Comparison of ENCODE assay signal across 13 cellular contexts in genomic region chr6:109695468-109695867, GRCh38. TPM values are rescaled to one million over a fixed set of nuclear protein-coding genes. Genes with fewer than 3 reads are reported as not detected.
A peak's percentile ranks its signal among the peaks of the same experiment; 100 is the strongest.
DNase-seq lines count a peak whose midpoint lies in the region; ATAC-seq and TF ChIP-seq lines count a peak whose summit lies in the region.
"Had no signal": no experiment of that assay in that cellular context is flagged by ENCODE, and none has a peak within 500 bp of the region (broad histone marks: within the 10 kb centered on the region; RNA-seq: fewer than 3 reads in every experiment).

No MANE protein-coding gene starts in this region.

- CTCF ChIA-PET in mammary epithelial cell (lab: Charles Lee; ENCODE audit: low non-redundant PET): no interaction called here

- WGBS in mammary epithelial cell (ENCODE audit: low coverage, missing lambda C conversion rate): 90% methylated on average over 4 of the region's 4 CpGs

- peak; percentile 24 for DNase-seq in BE2C
- peak; percentile 9 for DNase-seq in NCI-H1105 (lab: John Stamatoyannopoulos, UW)
- DNase-seq in mammary epithelial cell: peak; percentile 16
- DNase-seq in NCI-H1092 treated with DMSO at 0.1 percent for 48 hours (lab: John Stamatoyannopoulos, UW): no peak
- no peak for DNase-seq in foreskin melanocyte
- no peak for DNase-seq in GDM1 (lab: John Stamatoyannopoulos, UW)
- no peak for DNase-seq in natural killer cell
- DNase-seq: amygdala, heart left ventricle, lower lobe of right lung, stomach had no signal

- H3K79me2 ChIP-seq in DOHH2 (ENCODE audit: control insufficient read depth, low read length) (no peaks in the 10 kb centered on the region; the same call in 1 of the 2 replicates), mammary epithelial cell (ENCODE audit: insufficient read depth, low read length) (peaks cover 2% of the 10 kb centered on the region)

- H3K4me2 ChIP-seq in DOHH2 (ENCODE audit: low read length) (no peak overlapping the region), mammary epithelial cell (ENCODE audit: insufficient read depth, low read depth, low read length) (no peak overlapping the region)

- no peak overlapping the region for H3K4me3 Mint-ChIP-seq in natural killer cell

- H3K27me3 ChIP-seq in BE2C (no peaks in the 10 kb centered on the region), DOHH2 (ENCODE audit: control insufficient read depth, low read length) (no peaks in the 10 kb centered on the region), mammary epithelial cell (ENCODE audit: insufficient read depth, low read length) (no peaks in the 10 kb centered on the region)
- H3K27me3 ChIP-seq: heart left ventricle, stomach had no signal

- H3K27ac ChIP-seq in DOHH2 (ENCODE audit: low read depth, low read length): no peak overlapping the region
- H3K27ac ChIP-seq in mammary epithelial cell (ENCODE audit: insufficient read depth, low read depth, low read length): no peak overlapping the region
- H3K27ac ChIP-seq: heart left ventricle, lower lobe of right lung, stomach had no signal

- H3K4me3 ChIP-seq in BE2C (ENCODE audit: low read depth, low read length): no peak overlapping the region
- no peak overlapping the region for H3K4me3 ChIP-seq in DOHH2 (ENCODE audit: low read length)
- H3K4me3 ChIP-seq in mammary epithelial cell (replicated peaks in 1 of 3; ENCODE audit: insufficient read depth in 1 of 3, low read depth in 2 of 3, low read length in 3 of 3): no peak overlapping the region
- H3K4me3 ChIP-seq: heart left ventricle, lower lobe of right lung, stomach had no signal

- BruUV-seq in mammary epithelial cell (replicated peaks; lab: Mats Ljungman, UMichigan): no TSS peak

- intact Hi-C loops in mammary epithelial cell (cut with micrococcal nuclease) (no loop called here), natural killer cell (cut with micrococcal nuclease) (loop anchor here (10.0 kb wide), 1 partner anchor 241 kb away; the partner anchor contains the start of gene MICAL1)

- in situ Hi-C loops in mammary epithelial cell (cut with MboI; ENCODE audit: low sequenced_read_pairs in 2 of 2): loop anchor here in 1 of 2 donors (10.0 kb wide), 2 partner anchors 101 to 349 kb away; no protein-coding TSS in a partner anchor

- H2AFZ ChIP-seq in mammary epithelial cell (ENCODE audit: low read depth, low read length): no peak overlapping the region

- no peaks in the 10 kb centered on the region for H4K20me1 ChIP-seq in DOHH2 (ENCODE audit: control insufficient read depth, insufficient read depth, low read depth, low read length)
- H4K20me1 ChIP-seq in mammary epithelial cell (ENCODE audit: insufficient read depth, low read length): no peaks in the 10 kb centered on the region

- peaks cover 7% of the 10 kb centered on the region for H3K36me3 Mint-ChIP-seq in natural killer cell

- H3F3A ChIP-seq in DOHH2 (ENCODE audit: control insufficient read depth, insufficient read depth): 0 out of 2 replicates have a peak, but pooled peaks cover 3% of the 10 kb centered on the region

- no peaks in the 10 kb centered on the region for H3K36me3 ChIP-seq in BE2C
- H3K36me3 ChIP-seq in DOHH2 (ENCODE audit: control insufficient read depth, low read length): no peaks in the 10 kb centered on the region
- no peaks in the 10 kb centered on the region for H3K36me3 ChIP-seq in mammary epithelial cell (ENCODE audit: insufficient read depth, low read length)
- H3K36me3 ChIP-seq: lower lobe of right lung had no signal

- peaks cover 29 to 36% of the 10 kb centered on the region in 2 donors for H3K4me1 Mint-ChIP-seq in natural killer cell

- H3K27ac Mint-ChIP-seq in natural killer cell: peak overlapping the region in 1 of 2 donors; percentile 41

- no peaks in the 10 kb centered on the region for H3K9me3 Mint-ChIP-seq in natural killer cell

- no peak overlapping the region for H3K9ac ChIP-seq in mammary epithelial cell (ENCODE audit: insufficient read depth, low read length)

- H3K9me3 ChIP-seq in BE2C: no peaks in the 10 kb centered on the region
- no peaks in the 10 kb centered on the region for H3K9me3 ChIP-seq in DOHH2 (ENCODE audit: control insufficient read depth, insufficient read depth, low read length)
- H3K9me3 ChIP-seq in mammary epithelial cell (replicated peaks; ENCODE audit: insufficient read depth, low read length): no peaks in the 10 kb centered on the region
- H3K9me3 ChIP-seq: Caco-2, lower lobe of right lung, stomach had no signal

- no peaks in the 10 kb centered on the region for H3K4me1 ChIP-seq in BE2C
- H3K4me1 ChIP-seq in DOHH2 (ENCODE audit: control insufficient read depth, low read length): peaks cover 21% of the 10 kb centered on the region
- peaks cover 3% of the 10 kb centered on the region for H3K4me1 ChIP-seq in mammary epithelial cell (ENCODE audit: insufficient read depth, low read length)

- dilution Hi-C loops in mammary epithelial cell (cut with HindIII; ENCODE audit: low sequenced_read_pairs): no loop called here

- H3K27me3 Mint-ChIP-seq in natural killer cell (ENCODE audit: low read depth in 2 of 2): no peaks in the 10 kb centered on the region

- no peaks in the 10 kb centered on the region for H3K9me2 ChIP-seq in DOHH2 (replicated peaks; ENCODE audit: control insufficient read depth, low read length)

- TF ChIP-seq CTCF in BE2C (IDR thresholded peaks at IDR 0.05; ENCODE audit: low read depth, low read length) (peak; percentile 19; the same call in 1 of the 2 replicates), DOHH2 (IDR thresholded peaks at IDR 0.05; ENCODE audit: low read depth, low read length, poor library complexity, severe bottlenecking) (peak; percentile 51), mammary epithelial cell (conservative IDR thresholded peaks at IDR 0.05 in 1 of 2, IDR thresholded peaks at IDR 0.05 in 1 of 2; ENCODE audit: extremely low read depth in 1 of 2, insufficient read depth in 1 of 2, low read depth in 1 of 2, low read length in 2 of 2) (no peak), natural killer cell (IDR thresholded peaks at IDR 0.05) (no peak)

- no peak for ATAC-seq in natural killer cell
- ATAC-seq: heart left ventricle, lower lobe of right lung had no signal

RNA-seq across cellular contexts. Expression of gene FIG4, which starts 4.4 kb away (rescaled TPM):
- polyA plus RNA-seq in BE2C (2012; ENCODE audit: insufficient read depth, insufficient read length, low read depth): 0.43 TPM
- total RNA-seq in mammary epithelial cell (10 to 100 TPM; 12.2 to 17.2 TPM), natural killer cell (10 to 100 TPM; 15.7 to 38.5 (median 20.7) TPM)
- 6.5 TPM for polyA plus RNA-seq in mammary epithelial cell
- 12.4 TPM for polyA minus RNA-seq in mammary epithelial cell

RNA-seq across cellular contexts. Expression of gene AK9, which starts 4.5 kb away (rescaled TPM):
- 0.96 TPM for polyA plus RNA-seq in BE2C (2012; ENCODE audit: insufficient read depth, insufficient read length, low read depth)
- total RNA-seq in mammary epithelial cell (1 to 10 TPM; 2.2 to 2.4 TPM), natural killer cell (10 to 100 TPM; 14.0 to 19.2 (median 14.2) TPM)
- 0.66 TPM for polyA plus RNA-seq in mammary epithelial cell
- polyA minus RNA-seq in mammary epithelial cell: not detected

Comparison
In these comparisons a context has a peak if more than half of its experiments do, and no peak if none do; other contexts are left out.
1. DNase-seq: peak in BE2C (single experiment), NCI-H1105 (single experiment) and mammary epithelial cell (single experiment); none in NCI-H1092 treated with DMSO at 0.1 percent for 48 hours (single experiment), foreskin melanocyte (single experiment), GDM1 (single experiment) and natural killer cell (single experiment).
2. CTCF ChIP-seq: peak in BE2C (single experiment) and DOHH2 (single experiment); none in mammary epithelial cell (0 of 2) and natural killer cell (single experiment).
3. RNA of gene AK9, which starts 4.5 kb away (total RNA-seq): 14.0 to 19.2 TPM in natural killer cell; 2.2 to 2.4 TPM in mammary epithelial cell; every median in the first group is over 4 times any median in the second.